Comparison of ENCODE assay signal across 29 cellular contexts in the genomic region with DNA sequence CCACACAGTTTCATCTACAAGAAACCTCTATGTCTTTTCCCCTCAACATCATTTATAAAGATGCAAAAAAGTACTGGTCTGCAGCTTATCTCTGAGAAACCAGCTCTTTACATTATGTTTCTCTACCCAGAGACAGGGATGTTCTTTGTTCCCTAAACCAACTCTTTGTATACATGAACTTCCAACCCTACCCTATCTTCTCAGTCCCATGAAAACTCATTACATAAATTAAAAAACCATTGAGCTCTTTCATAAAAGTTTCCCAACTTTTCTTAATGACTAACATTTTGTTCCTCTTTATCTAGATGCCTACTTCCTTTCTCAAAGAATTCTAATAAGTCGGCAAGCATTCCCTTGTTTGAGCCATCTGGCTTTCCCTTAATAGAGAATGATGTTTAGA.
"Had no signal": no experiment of that assay in that cellular context is flagged by ENCODE, and none has a peak within 500 bp of the region (broad histone marks: within the 10 kb centered on the region; RNA-seq: fewer than 3 reads in every experiment).

No MANE protein-coding gene starts in this region.

- H3K9me3 ChIP-seq: adrenal gland, ascending aorta, body of pancreas, breast epithelium had no signal

- H3K27me3 ChIP-seq: adrenal gland, ascending aorta, body of pancreas, brain microvascular endothelial cell, breast epithelium, cardiac muscle cell had no signal

- H3K4me3 ChIP-seq: adrenal gland, ascending aorta, body of pancreas, breast epithelium, cardiac muscle cell had no signal

- H3K36me3 ChIP-seq: adrenal gland, ascending aorta, brain microvascular endothelial cell, breast epithelium, cardiac muscle cell had no signal

- H3K4me1 ChIP-seq: ascending aorta, body of pancreas, breast epithelium had no signal

- H3K27ac ChIP-seq: adrenal gland, ascending aorta, body of pancreas, brain microvascular endothelial cell, breast epithelium, cardiac muscle cell had no signal

- DNase-seq: activated effector memory CD4-positive, alpha-beta T cell treated with anti-CD3 and anti-CD28 coated beads, Interleukin-2, amount 50 U/mL, for 16 hours; activated effector memory CD4-positive, alpha-beta T cell treated with Interleukin-2 at 50 U/mL for 16 hours; activated gamma-delta T cell; activated gamma-delta T cell treated with Interleukin-2 at 50 U/mL for 16 hours; activated naive CD4-positive, alpha-beta T cell; activated naive CD4-positive, alpha-beta T cell treated with anti-CD3 and anti-CD28 coated beads for 36 hours; activated naive CD4-positive, alpha-beta T cell treated with anti-CD3 and anti-CD28 coated beads, Interleukin-2, amount 10 ng/mL, durations not matched to agents 7 days and 5 days; activated naive CD4-positive, alpha-beta T cell treated with anti-CD3 and anti-CD28 coated beads, Interleukin-2, amount 50 U/mL, for 16 hours; activated naive CD4-positive, alpha-beta T cell treated with Interleukin-2 at 50 U/mL for 16 hours; activated naive CD8-positive, alpha-beta T cell treated with anti-CD3 and anti-CD28 coated beads for 36 hours; activated naive CD8-positive, alpha-beta T cell treated with anti-CD3 and anti-CD28 coated beads, Interleukin-2, amount 10 ng/mL, durations not matched to agents 7 days and 5 days; activated naive CD8-positive, alpha-beta T cell treated with anti-CD3 and anti-CD28 coated beads, Interleukin-2, amount 50 U/mL, for 24 hours; activated T-cell treated with anti-CD3 and anti-CD28 coated beads, Interleukin-2, amount 50 U/mL, for 24 hours; activated T-cell treated with anti-CD3 and anti-CD28 coated beads, Interleukin-2, amount 50 U/mL, for 4 hours; activated T-cell treated with anti-CD3 and anti-CD28 coated beads, Interleukin-2, amount 50 U/mL, for 48 hours; activated T-cell treated with anti-CD3 and anti-CD28 coated beads, Interleukin-2, amount 50 U/mL, for 72 hours; adrenal gland; amniotic stem cell; amygdala; anterior cingulate cortex; aorta; body of pancreas; brain microvascular endothelial cell; caudate nucleus; central memory CD4-positive, alpha-beta T cell; cerebellar nuclear complex had no signal
